Comparison of ENCODE assay signal across 17 cellular contexts in the genomic region with DNA sequence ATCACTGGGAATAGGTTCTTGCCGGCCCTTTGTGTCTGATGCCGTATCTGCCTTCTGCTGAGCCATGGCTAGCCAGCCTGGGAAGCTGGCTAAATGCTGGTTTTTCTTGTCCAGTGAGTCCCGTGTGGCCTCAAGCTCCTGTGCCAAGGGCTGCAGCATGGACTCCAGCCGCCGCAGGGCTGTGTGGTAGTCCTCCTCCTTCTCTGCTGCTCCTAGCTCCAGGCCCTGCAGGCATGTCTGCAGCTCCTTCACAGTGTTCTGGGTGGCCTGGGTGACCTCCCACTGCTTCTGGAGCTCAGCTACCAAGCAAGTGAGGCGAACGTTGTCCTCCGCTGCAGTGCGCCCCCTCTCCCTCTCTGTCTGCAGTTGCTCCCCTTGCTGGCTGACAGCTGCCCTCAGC. TPM values are rescaled to one million over a fixed set of nuclear protein-coding genes. Genes with fewer than 3 reads are reported as not detected.
A peak's percentile ranks its signal among the peaks of the same experiment; 100 is the strongest.
DNase-seq lines count a peak whose midpoint lies in the region; ATAC-seq, FAIRE-seq and TF ChIP-seq lines count a peak whose summit lies in the region.
"Had no signal": no experiment of that assay in that cellular context is flagged by ENCODE, and none has a peak within 500 bp of the region (broad histone marks: within the 10 kb centered on the region; RNA-seq: fewer than 3 reads in every experiment).

No MANE protein-coding gene starts in this region.

- TF ChIP-seq EP300 in sigmoid colon (IDR thresholded peaks at IDR 0.05) = no peak

- no peak for FAIRE-seq in endothelial cell of umbilical vein (lab: Jason Lieb, UNC)
- FAIRE-seq: frontal cortex had no signal

- H3K36me3 ChIP-seq in Panc1 (ENCODE audit: control insufficient read depth, insufficient read depth, low read length) (no peaks in the 10 kb centered on the region), endothelial cell of umbilical vein (ENCODE audit: control insufficient read depth in 2 of 2, extremely low read depth in 1 of 2, insufficient read depth in 2 of 2, low read length in 2 of 2) (peaks cover 6 to 53% of the 10 kb centered on the region in 2 experiments), sigmoid colon (peaks cover 30 to 75% (median 57%) of the 10 kb centered on the region in 4 donors)

- DNase-seq in ELF-1 (ENCODE audit: low read depth, low spot score) = peak; percentile 45
- no peak for DNase-seq in Panc1 (ENCODE audit: low read depth, low spot score)
- DNase-seq in endothelial cell of umbilical vein (ENCODE audit: low read depth, low spot score) = no peak
- DNase-seq in sigmoid colon = no peak
- no peak for DNase-seq in NOMO-1 treated with DMSO at 0.1 percent for 48 hours (lab: John Stamatoyannopoulos, UW; ENCODE audit: unreplicated experiment)
- DNase-seq in DMS153 (lab: John Stamatoyannopoulos, UW) = no peak
- DNase-seq: dorsolateral prefrontal cortex, KG1, NCI-H1048, NCI-H510A, SHP77, T-helper 2 cell had no signal

- H4K20me1 ChIP-seq in endothelial cell of umbilical vein (replicated peaks; ENCODE audit: control insufficient read depth, extremely low read depth, insufficient read depth, low read length) = no peaks in the 10 kb centered on the region

- WGBS in sigmoid colon, 2 donors = 90 to 92% methylated on average over 9 of the region's 9 CpGs

- no peaks in the 10 kb centered on the region for H3K9me3 ChIP-seq in Panc1 (ENCODE audit: control insufficient read depth, insufficient read depth, low read depth, low read length)
- no peaks in the 10 kb centered on the region for H3K9me3 ChIP-seq in endothelial cell of umbilical vein (replicated peaks; ENCODE audit: control insufficient read depth, insufficient read depth, low read length)
- no peaks in the 10 kb centered on the region for H3K9me3 ChIP-seq in sigmoid colon
- H3K9me3 ChIP-seq: tibial nerve had no signal

- no peaks in the 10 kb centered on the region for H3K79me2 ChIP-seq in endothelial cell of umbilical vein (ENCODE audit: control insufficient read depth, insufficient read depth, low read length)

- CTCF ChIA-PET in Panc1 (lab: Charles Lee) = no interaction called here
- CTCF ChIA-PET in endothelial cell of umbilical vein (lab: Charles Lee) = interaction anchor here (1.0 to 3.5 kb wide), 5 partner anchors 21 to 120 kb away, joined by 3 to 16 read pairs (median 4); no protein-coding TSS in a partner anchor

- intact Hi-C loops in Panc1 (cut with micrococcal nuclease; ENCODE audit: unreplicated experiment) = no loop called here
- intact Hi-C loops in endothelial cell of umbilical vein (cut with micrococcal nuclease) = no loop called here
- intact Hi-C loops in sigmoid colon (cut with DNase I) = no loop called here

- H3K9ac ChIP-seq in endothelial cell of umbilical vein (replicated peaks; ENCODE audit: extremely low read depth, insufficient read depth, low read length) = no peak overlapping the region

- H3K27ac ChIP-seq in Panc1 (ENCODE audit: low read length) (no peak overlapping the region), endothelial cell of umbilical vein (ENCODE audit: insufficient read depth, low read depth, low read length) (no peak overlapping the region), sigmoid colon (peak overlapping the region in 3 of 4 donors; percentile 43 to 81 (median 56))
- H3K27ac ChIP-seq: tibial nerve had no signal

- POLR2A ChIA-PET in Panc1 (lab: Charles Lee) = no interaction called here
- POLR2A ChIA-PET in endothelial cell of umbilical vein (lab: Charles Lee) = interaction anchor here (0.5 kb wide), 1 partner anchor 422 kb away, joined by 3 read pairs; no protein-coding TSS in a partner anchor

- ATAC-seq in Panc1 (no peak), GM18505 (IDR thresholded peaks at IDR 0.05; ENCODE audit: unreplicated experiment) (no peak)
- ATAC-seq: WTC11 had no signal

- H3K4me1 ChIP-seq in Panc1 (ENCODE audit: control insufficient read depth, insufficient read depth, low read length) (no peaks in the 10 kb centered on the region), endothelial cell of umbilical vein (ENCODE audit: control insufficient read depth, extremely low read depth, insufficient read depth, low read length) (no peaks in the 10 kb centered on the region), sigmoid colon (peaks cover 0 to 71% (median 41%) of the 10 kb centered on the region in 4 donors)
- H3K4me1 ChIP-seq: tibial nerve had no signal

- TF ChIP-seq POLR2A in endothelial cell of umbilical vein (IDR thresholded peaks at IDR 0.05; ENCODE audit: low read depth, low read length) (no peak), sigmoid colon (IDR thresholded peaks at IDR 0.05) (no peak), GM18505 (IDR thresholded peaks at IDR 0.05; ENCODE audit: borderline replicate concordance, extremely low read depth, insufficient read depth, insufficient read length) (no peak)

- no peak overlapping the region for H2AFZ ChIP-seq in endothelial cell of umbilical vein (ENCODE audit: low read depth, low read length)

- TF ChIP-seq CTCF in Panc1 (IDR thresholded peaks at IDR 0.05) (no peak), endothelial cell of umbilical vein (IDR thresholded peaks at IDR 0.05; ENCODE audit: extremely low read depth in 1 of 2, insufficient read depth in 1 of 2, low read depth in 1 of 2, low read length in 2 of 2) (no peak), sigmoid colon (IDR thresholded peaks at IDR 0.05) (no peak)

- no peaks in the 10 kb centered on the region for H3K9me1 ChIP-seq in endothelial cell of umbilical vein (replicated peaks; ENCODE audit: control insufficient read depth, extremely low read depth, insufficient read depth, low read length)

- in situ Hi-C loops in Panc1 (cut with HindIII; ENCODE audit: low pct_unique_long_range_greater_than_20kb, low sequenced_read_pairs) = no loop called here

- no peaks in the 10 kb centered on the region for H3K27me3 ChIP-seq in Panc1 (ENCODE audit: control insufficient read depth, insufficient read depth, low read length)
- H3K27me3 ChIP-seq in endothelial cell of umbilical vein (ENCODE audit: control insufficient read depth in 2 of 2, insufficient read depth in 2 of 2, low read length in 2 of 2) = no peaks in the 10 kb centered on the region
- no peaks in the 10 kb centered on the region for H3K27me3 ChIP-seq in sigmoid colon
- H3K27me3 ChIP-seq: dorsolateral prefrontal cortex, tibial nerve had no signal

- BruUV-seq in Panc1 (replicated peaks; lab: Mats Ljungman, UMichigan) (TSS peak; percentile 85), endothelial cell of umbilical vein (replicated peaks; lab: Mats Ljungman, UMichigan) (TSS peak; percentile 41)

- no peak overlapping the region for H3K4me3 ChIP-seq in Panc1 (ENCODE audit: low read depth in 2 of 2, low read length in 2 of 2)
- H3K4me3 ChIP-seq in endothelial cell of umbilical vein (replicated peaks in 1 of 3; ENCODE audit: insufficient read depth in 1 of 3, low read depth in 1 of 3, low read length in 3 of 3) = no peak overlapping the region
- H3K4me3 ChIP-seq in sigmoid colon = no peak overlapping the region
- H3K4me3 ChIP-seq: dorsolateral prefrontal cortex, tibial nerve had no signal

- dilution Hi-C loops in endothelial cell of umbilical vein (cut with MboI; ENCODE audit: extremely low pct_ligation_motif_present, low sequenced_read_pairs) = no loop called here

- no peak overlapping the region for H3K4me2 ChIP-seq in endothelial cell of umbilical vein (ENCODE audit: insufficient read depth, low read length)

TF ChIP-seq in endothelial cell of umbilical vein, 7 proteins besides CTCF, POLR2A, EP300 and RAD21:
- no peak for TF ChIP-seq MYC (IDR thresholded peaks at IDR 0.05; ENCODE audit: low read depth, low read length)
TF ChIP-seq in endothelial cell of umbilical vein: peak in this region for 0.

RNA-seq across cellular contexts. Expression of a gene that starts 24.9 kb away (rescaled TPM):
- not detected for total RNA-seq in Panc1 (2021; ENCODE audit: unreplicated experiment)
- 0.12 TPM for polyA plus RNA-seq in Panc1 (2012; ENCODE audit: insufficient read length)
- total RNA-seq in endothelial cell of umbilical vein = not detected in 2 replicates
- not detected in 2 replicates for polyA plus RNA-seq in endothelial cell of umbilical vein
- polyA plus RNA-seq in endothelial cell of umbilical vein (2011; cell fraction: cytosol; rRNA removed) = not detected in 2 replicates
- not detected in 2 replicates for polyA plus RNA-seq in endothelial cell of umbilical vein (2011; cell fraction: nucleus; rRNA removed)
- polyA plus RNA-seq in endothelial cell of umbilical vein (2012) = 0.10 and 0.13 TPM in 2 replicates
- not detected in 2 replicates for polyA minus RNA-seq in endothelial cell of umbilical vein
- polyA minus RNA-seq in endothelial cell of umbilical vein (2011; cell fraction: cytosol; rRNA and poly(A)+ RNA removed) = not detected
- polyA minus RNA-seq in endothelial cell of umbilical vein (2011; cell fraction: nucleus; rRNA and poly(A)+ RNA removed) = not detected in 2 replicates
- total RNA-seq in sigmoid colon = under 1 TPM in 3 of 4 donors, not detected in 1; 0.36 to 0.95 (median 0.49) TPM
- polyA plus RNA-seq in sigmoid colon = 1 to 10 TPM in 1 of 3 donors, not detected in 2; 3.3 TPM
- total RNA-seq: Daoy, frontal cortex, WTC11 had no signal

RNA-seq across cellular contexts. Expression of a gene that starts 27.5 kb away (rescaled TPM):
- total RNA-seq in Panc1 (2021; ENCODE audit: unreplicated experiment) = 8.7 TPM
- polyA plus RNA-seq in Panc1 (2012; ENCODE audit: insufficient read length) = 6.7 TPM
- 20.2 and 20.8 TPM in 2 replicates for total RNA-seq in endothelial cell of umbilical vein
- polyA plus RNA-seq in endothelial cell of umbilical vein = 11.1 and 13.9 TPM in 2 replicates
- 9.8 and 11.0 TPM in 2 replicates for polyA plus RNA-seq in endothelial cell of umbilical vein (2011; cell fraction: cytosol; rRNA removed)
- 13.7 and 14.7 TPM in 2 replicates for polyA plus RNA-seq in endothelial cell of umbilical vein (2011; cell fraction: nucleus; rRNA removed)
- 15.3 and 17.1 TPM in 2 replicates for polyA plus RNA-seq in endothelial cell of umbilical vein (2012)
- polyA minus RNA-seq in endothelial cell of umbilical vein = 29.1 and 29.3 TPM in 2 replicates
- 7.4 TPM for polyA minus RNA-seq in endothelial cell of umbilical vein (2011; cell fraction: cytosol; rRNA and poly(A)+ RNA removed)
- polyA minus RNA-seq in endothelial cell of umbilical vein (2011; cell fraction: nucleus; rRNA and poly(A)+ RNA removed) = 18.6 and 21.5 TPM in 2 replicates
- total RNA-seq in sigmoid colon = 100 to 1,000 TPM in 1 of 4 donors, 10 to 100 TPM in 3; 72.1 to 115 (median 79.2) TPM
- polyA plus RNA-seq in sigmoid colon = 10 to 100 TPM in 1 of 3 donors, 1 to 10 TPM in 2; 8.4 to 15.0 (median 9.9) TPM

RNA-seq across cellular contexts. Expression of a gene that starts 59.1 kb away (rescaled TPM):
- total RNA-seq in Panc1 (2021; ENCODE audit: unreplicated experiment) (not detected), endothelial cell of umbilical vein (not detected in 2 replicates), sigmoid colon (under 1 TPM in 1 of 4 donors, not detected in 3; under 0.01 TPM)
- not detected for polyA plus RNA-seq in Panc1 (2012; ENCODE audit: insufficient read length)
- polyA plus RNA-seq in endothelial cell of umbilical vein (not detected in 2 replicates), sigmoid colon (1 to 10 TPM in 1 of 3 donors, not detected in 2; 3.5 TPM)
- polyA plus RNA-seq in endothelial cell of umbilical vein (2011; cell fraction: cytosol; rRNA removed) = not detected in 2 replicates
- polyA plus RNA-seq in endothelial cell of umbilical vein (2011; cell fraction: nucleus; rRNA removed) = not detected in 2 replicates
- polyA plus RNA-seq in endothelial cell of umbilical vein (2012) = not detected in 2 replicates
- not detected in 2 replicates for polyA minus RNA-seq in endothelial cell of umbilical vein
- polyA minus RNA-seq in endothelial cell of umbilical vein (2011; cell fraction: cytosol; rRNA and poly(A)+ RNA removed) = not detected
- not detected in 2 replicates for polyA minus RNA-seq in endothelial cell of umbilical vein (2011; cell fraction: nucleus; rRNA and poly(A)+ RNA removed)
- total RNA-seq: Daoy, frontal cortex, tibial nerve had no signal

Comparison
In these comparisons a context has a peak if more than half of its experiments do, and no peak if none do; other contexts are left out.
1. H3K27ac ChIP-seq: peak in sigmoid colon (3 of 4); none in Panc1 (single experiment) and endothelial cell of umbilical vein (single experiment).